In the genomic region with DNA sequence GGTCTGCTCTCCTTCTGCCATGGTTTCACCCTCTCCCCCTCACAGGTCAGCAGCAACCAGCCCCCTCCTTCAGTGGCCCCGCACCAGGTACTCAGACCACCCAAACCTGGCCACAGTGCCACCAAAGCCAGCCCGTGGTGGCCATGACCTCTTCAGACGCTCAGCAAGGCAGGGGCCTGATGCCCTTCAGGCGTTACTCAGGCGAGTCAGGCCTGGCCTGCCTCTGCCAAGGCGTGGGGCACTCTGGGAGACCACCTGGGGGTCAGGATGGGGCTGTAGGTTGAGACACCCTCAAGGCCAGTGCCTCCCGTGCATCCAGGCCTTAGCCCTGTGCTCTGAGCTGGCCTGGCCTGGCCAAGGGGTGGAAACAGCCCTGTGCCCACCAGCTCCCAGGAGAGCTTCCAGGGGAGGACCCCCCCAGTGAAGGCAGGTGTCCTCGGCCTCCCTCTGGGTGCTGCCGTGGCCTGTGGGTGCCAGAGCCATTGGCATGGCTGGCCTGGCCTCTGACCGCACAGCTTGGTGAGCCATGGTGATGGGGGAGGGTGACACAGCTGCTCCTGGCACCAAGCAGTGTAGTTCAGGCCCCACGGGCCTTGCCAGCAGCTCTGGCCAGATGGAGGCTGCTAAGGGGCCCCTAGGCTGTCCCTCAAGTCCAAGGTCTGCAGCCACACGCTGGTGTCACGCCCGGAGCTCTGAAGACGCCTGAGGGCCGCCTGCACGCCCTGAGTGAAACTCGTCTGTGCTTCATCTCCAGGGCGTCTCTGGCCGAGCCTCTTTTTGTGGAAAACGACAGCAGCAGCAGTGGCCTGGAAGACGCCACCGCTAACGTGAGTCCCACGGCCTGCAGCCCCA, we compare ENCODE assay signal across 12 cellular contexts. TPM values are rescaled to one million over a fixed set of nuclear protein-coding genes. Genes with fewer than 3 reads are reported as not detected.
DNase-seq lines count a peak whose midpoint lies in the region; ATAC-seq and TF ChIP-seq lines count a peak whose summit lies in the region.
"Had no signal": no experiment of that assay in that cellular context is flagged by ENCODE, and none has a peak within 500 bp of the region (broad histone marks: within the 10 kb centered on the region; RNA-seq: fewer than 3 reads in every experiment).

No MANE protein-coding gene starts in this region.

- H3K27me3 ChIP-seq in HCT116 (ENCODE audit: insufficient read depth, low read length), result no peaks in the 10 kb centered on the region
- H3K27me3 ChIP-seq in gastrocnemius medialis, result no peaks in the 10 kb centered on the region
- H3K27me3 ChIP-seq in stomach, result no peaks in the 10 kb centered on the region

- TF ChIP-seq EP300 in stomach (IDR thresholded peaks at IDR 0.05), result no peak

- RAD21 ChIA-PET in HCT116 (lab: Charles Lee; ENCODE audit: low non-redundant PET in 1 of 2, low total read pairs in 2 of 2, uncharacterized antibody in 2 of 2, unreplicated experiment in 2 of 2), result no interaction called here

- 71 to 86% (median 80%) methylated on average over 7 to 25 of the region's 25 CpGs for WGBS in stomach, 5 donors

- H4K20me1 ChIP-seq in HCT116 (ENCODE audit: insufficient read depth), result no peaks in the 10 kb centered on the region

- no peak for DNase-seq in HCT116 (ENCODE audit: low read depth, low spot score)
- peak; percentile 34 to 79 for DNase-seq in hippocampal formation (lab: John Stamatoyannopoulos, UW)
- peak; percentile 52 to 80 for DNase-seq in gastrocnemius medialis
- DNase-seq in stomach, result no peak
- DNase-seq in retina, result no peak
- DNase-seq: activated CD8-positive, alpha-beta memory T cell treated with anti-CD3 and anti-CD28 coated beads for 24 hours; stimulated activated naive CD8-positive, alpha-beta T cell treated with anti-CD3 and anti-CD28 coated beads, Interleukin-15, amount 100 ng/mL, for 72 hours had no signal

- H3K9ac ChIP-seq in HCT116 (ENCODE audit: low read length), result no peak overlapping the region

- 0 out of 2 replicates have a peak overlapping the region, but pooled peaks have one; percentile 10 for H3K27ac ChIP-seq in HCT116 (ENCODE audit: low read depth, low read length)
- H3K27ac ChIP-seq in angular gyrus (ENCODE audit: low read depth, low read length), result peak overlapping the region; percentile 86
- H3K27ac ChIP-seq in gastrocnemius medialis, result peak overlapping the region; percentile 71 to 84 (median 74)
- H3K27ac ChIP-seq in stomach, result peak overlapping the region in 2 of 5 donors; percentile 10 to 71

- no peak overlapping the region for H3K4me2 ChIP-seq in HCT116 (ENCODE audit: low read length)

- POLR2A ChIA-PET in HCT116 (lab: Charles Lee), result no interaction called here

- H3K9me3 ChIP-seq in HCT116 (ENCODE audit: control insufficient read depth in 1 of 2, insufficient read depth in 1 of 2, low read depth in 1 of 2, low read length in 2 of 2) (no peaks in the 10 kb centered on the region), gastrocnemius medialis (no peaks in the 10 kb centered on the region), stomach (no peaks in the 10 kb centered on the region)
- H3K9me3 ChIP-seq: HAP-1 had no signal

- H2AFZ ChIP-seq in HCT116 (ENCODE audit: low read depth, low read length, poor library complexity, severe bottlenecking), result no peak overlapping the region

- H3K36me3 ChIP-seq in HCT116 (ENCODE audit: control insufficient read depth in 1 of 2, insufficient read depth in 2 of 2, low read length in 2 of 2) (peaks cover 5 to 11% of the 10 kb centered on the region in 2 experiments; a peak in 3 of 4 replicates), gastrocnemius medialis (peaks cover 0 to 18% of the 10 kb centered on the region in 2 donors), stomach (peaks cover 28 to 82% (median 75%) of the 10 kb centered on the region in 4 donors)

- CTCF ChIA-PET in HCT116 (lab: Charles Lee), result no interaction called here

- no peak for TF ChIP-seq RAD21 in HCT116 (IDR thresholded peaks at IDR 0.05; ENCODE audit: low read depth)

- BruUV-seq in HCT116 (replicated peaks; lab: Mats Ljungman, UMichigan), result no TSS peak

- TF ChIP-seq CTCF in HCT116 (IDR thresholded peaks at IDR 0.05 in 2 of 3, conservative IDR thresholded peaks at IDR 0.05 in 1 of 3; ENCODE audit: borderline replicate concordance in 1 of 3, insufficient read depth in 1 of 3, low read depth in 2 of 3, low read length in 2 of 3) (no peak), gastrocnemius medialis (IDR thresholded peaks at IDR 0.05 in 4 of 5, conservative IDR thresholded peaks at IDR 0.05 in 1 of 5) (no peak), stomach (IDR thresholded peaks at IDR 0.05) (no peak)

- H3K79me2 ChIP-seq in HCT116 (ENCODE audit: insufficient read depth, low read length), result peaks cover 7% of the 10 kb centered on the region; the same call in 1 of the 2 replicates

- in situ Hi-C loops in gastrocnemius medialis (cut with MboI; ENCODE audit: low sequenced_read_pairs in 4 of 4), result no loop called here

- H3K4me3 ChIP-seq in HCT116 (replicated peaks in 1 of 2; ENCODE audit: low read depth in 1 of 2, low read length in 2 of 2) (no peak overlapping the region), gastrocnemius medialis (no peak overlapping the region), stomach (no peak overlapping the region)
- H3K4me3 ChIP-seq: HAP-1 had no signal

- TF ChIP-seq POLR2A in HCT116 (IDR thresholded peaks at IDR 0.05; ENCODE audit: borderline replicate concordance, extremely low read depth, insufficient read depth, insufficient read length), result no peak
- no peak for TF ChIP-seq POLR2A in gastrocnemius medialis (IDR thresholded peaks at IDR 0.05)
- TF ChIP-seq POLR2A in stomach (IDR thresholded peaks at IDR 0.05), result no peak

- no peaks in the 10 kb centered on the region for H3K9me2 ChIP-seq in HCT116 (ENCODE audit: insufficient read depth)

- H3K4me1 ChIP-seq in HCT116 (ENCODE audit: control insufficient read depth in 1 of 2, insufficient read depth in 2 of 2, low read length in 2 of 2), result no peaks in the 10 kb centered on the region
- H3K4me1 ChIP-seq in gastrocnemius medialis, result peaks cover 62 to 65% of the 10 kb centered on the region in 2 donors
- peaks cover 38 to 63% (median 59%) of the 10 kb centered on the region in 4 donors for H3K4me1 ChIP-seq in stomach
- H3K4me1 ChIP-seq: HAP-1 had no signal

- no peak for ATAC-seq in HCT116
- ATAC-seq in gastrocnemius medialis, result peak; percentile 65 to 78
- ATAC-seq in GM18502 (IDR thresholded peaks at IDR 0.05; ENCODE audit: poor library complexity, unreplicated experiment), result no peak
- no peak for ATAC-seq in HG02938 (IDR thresholded peaks at IDR 0.05; ENCODE audit: unreplicated experiment)
- ATAC-seq: naive thymus-derived CD8-positive, alpha-beta T cell had no signal

- intact Hi-C loops in HCT116 (cut with micrococcal nuclease) (no loop called here), gastrocnemius medialis (cut with DNase I; ENCODE audit: low total_unique reads) (no loop called here), stomach (cut with DNase I; ENCODE audit: low total_unique reads) (no loop called here)

TF ChIP-seq in HCT116, 20 proteins besides CTCF, POLR2A, EP300 and RAD21 (continues in another document):
- TF ChIP-seq ATF3 (IDR thresholded peaks at IDR 0.05), result no peak
- no peak for TF ChIP-seq SP1 (IDR thresholded peaks at IDR 0.05; ENCODE audit: low read depth)
- no peak for TF ChIP-seq FOSL1 (IDR thresholded peaks at IDR 0.05; ENCODE audit: low read depth)
- no peak for TF ChIP-seq ELF1 (IDR thresholded peaks at IDR 0.05; ENCODE audit: borderline replicate concordance, low read depth)
- no peak for TF ChIP-seq ZNF274 (IDR thresholded peaks at IDR 0.05; ENCODE audit: low read depth, low read length)
- no peak for TF ChIP-seq CBX3 (IDR thresholded peaks at IDR 0.05; ENCODE audit: low read depth)
- no peak for TF ChIP-seq SIN3A (IDR thresholded peaks at IDR 0.05; ENCODE audit: low read depth)
- TF ChIP-seq EZH2 (IDR thresholded peaks at IDR 0.05), result no peak
- TF ChIP-seq ZFX (IDR thresholded peaks at IDR 0.05), result no peak
- no peak for TF ChIP-seq REST (IDR thresholded peaks at IDR 0.05; ENCODE audit: low read depth)
- TF ChIP-seq YY1 (IDR thresholded peaks at IDR 0.05; ENCODE audit: extremely low read depth, insufficient replicate concordance, low read depth, low read length), result no peak

RNA-seq across cellular contexts. Expression of gene XRCC3, which starts 15.1 kb away (rescaled TPM):
- total RNA-seq in HCT116 (2021; ENCODE audit: unreplicated experiment) (48.7 TPM), gastrocnemius medialis (10 to 100 TPM in 1 of 4 donors, 1 to 10 TPM in 3; 1.3 to 26.5 (median 3.0) TPM), stomach (10 to 100 TPM in 2 of 5 donors, 1 to 10 TPM in 3; 2.6 to 70.1 (median 7.0) TPM)
- 17.6 and 20.7 TPM in 2 replicates for polyA plus RNA-seq in HCT116 (2012)
- 1 to 10 TPM; 3.5 to 6.2 (median 3.8) TPM for polyA plus RNA-seq in stomach

RNA-seq across cellular contexts. Expression of gene ZFYVE21, which starts 15.5 kb away (rescaled TPM):
- total RNA-seq in HCT116 (2021; ENCODE audit: unreplicated experiment) (31.3 TPM), gastrocnemius medialis (10 to 100 TPM; 16.2 to 25.8 (median 20.2) TPM), stomach (100 to 1,000 TPM in 2 of 5 donors, 10 to 100 TPM in 3; 28.0 to 150 (median 64.8) TPM)
- polyA plus RNA-seq in HCT116 (2012), result 37.3 and 38.3 TPM in 2 replicates
- 10 to 100 TPM; 51.9 to 95.5 (median 81.0) TPM for polyA plus RNA-seq in stomach

Comparison
In these comparisons a context has a peak if more than half of its experiments do, and no peak if none do; other contexts are left out.
1. ATAC-seq: peak in gastrocnemius medialis (2 of 2); none in HCT116 (single experiment), GM18502 (single experiment) and HG02938 (single experiment).
2. DNase-seq: peak in hippocampal formation (2 of 2) and gastrocnemius medialis (2 of 2); none in HCT116 (single experiment), stomach (single experiment) and retina (single experiment).